In the genomic region with DNA sequence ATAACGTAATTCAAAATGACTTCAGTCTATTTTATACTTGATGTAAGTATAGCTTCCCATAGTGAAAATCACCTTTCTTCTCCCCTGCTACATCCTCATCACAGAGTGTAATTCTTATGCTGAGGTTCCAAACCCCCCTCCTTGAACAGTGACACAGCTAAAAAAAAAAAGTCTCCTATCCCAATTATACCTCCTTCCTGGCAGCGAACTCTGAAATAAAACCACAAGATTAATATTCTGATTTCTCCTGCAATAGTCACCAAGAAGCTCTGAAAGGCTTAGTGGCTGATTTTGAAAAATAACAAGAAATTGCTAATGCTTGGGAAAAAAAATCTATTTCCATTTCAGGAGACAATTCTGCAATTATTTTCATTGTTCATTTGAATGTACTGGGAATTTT, we compare ENCODE assay signal across 20 cellular contexts. TPM values are rescaled to one million over a fixed set of nuclear protein-coding genes. Genes with fewer than 3 reads are reported as not detected.
A peak's percentile ranks its signal among the peaks of the same experiment; 100 is the strongest.
DNase-seq lines count a peak whose midpoint lies in the region; ATAC-seq and TF ChIP-seq lines count a peak whose summit lies in the region.
"Had no signal": no experiment of that assay in that cellular context is flagged by ENCODE, and none has a peak within 500 bp of the region (broad histone marks: within the 10 kb centered on the region; RNA-seq: fewer than 3 reads in every experiment).

No MANE protein-coding gene starts in this region.

- peak overlapping the region; percentile 71 for H3K27ac ChIP-seq in left ventricle myocardium inferior (replicated peaks)
- H3K27ac ChIP-seq: skin epidermis had no signal

- no peak overlapping the region for H3K4me3 Mint-ChIP-seq in chondrocyte (ENCODE audit: unreplicated experiment)
- no peak overlapping the region for H3K4me3 Mint-ChIP-seq in nephron
- H3K4me3 Mint-ChIP-seq: naive thymus-derived CD4-positive, alpha-beta T cell; stimulated activated naive CD8-positive, alpha-beta T cell treated with anti-CD3 and anti-CD28 coated beads, Interleukin-15, Interleukin-2, amounts not matched to agents 100 ng/mL and 50 ng/mL, for 24 hours had no signal

- peaks cover 6% of the 10 kb centered on the region for H3K36me3 ChIP-seq in left ventricle myocardium inferior

- H3K27ac Mint-ChIP-seq in chondrocyte (ENCODE audit: unreplicated experiment) (peak overlapping the region; percentile 57), nephron (peak overlapping the region; percentile 4 to 42 (median 14))
- H3K27ac Mint-ChIP-seq: naive thymus-derived CD4-positive, alpha-beta T cell; stimulated activated naive CD8-positive, alpha-beta T cell treated with anti-CD3 and anti-CD28 coated beads, Interleukin-15, Interleukin-2, amounts not matched to agents 100 ng/mL and 50 ng/mL, for 24 hours had no signal

- H3K9me3 Mint-ChIP-seq in chondrocyte (ENCODE audit: low read depth) (no peaks in the 10 kb centered on the region), nephron (no peaks in the 10 kb centered on the region)
- H3K9me3 Mint-ChIP-seq: naive thymus-derived CD4-positive, alpha-beta T cell; stimulated activated naive CD8-positive, alpha-beta T cell treated with anti-CD3 and anti-CD28 coated beads, Interleukin-15, Interleukin-2, amounts not matched to agents 100 ng/mL and 50 ng/mL, for 24 hours had no signal

- H3K27me3 Mint-ChIP-seq in chondrocyte (ENCODE audit: low read depth) (no peaks in the 10 kb centered on the region), nephron (ENCODE audit: low read depth) (no peaks in the 10 kb centered on the region)

- peaks cover 59% of the 10 kb centered on the region for H3K4me1 Mint-ChIP-seq in chondrocyte (ENCODE audit: low read depth)
- peaks cover 38% of the 10 kb centered on the region for H3K4me1 Mint-ChIP-seq in nephron

- peaks cover 71% of the 10 kb centered on the region for H3K4me1 ChIP-seq in left ventricle myocardium inferior

- ATAC-seq in Right ventricle myocardium inferior (no peak), GM19463 (IDR thresholded peaks at IDR 0.05; ENCODE audit: unreplicated experiment) (no peak), HG03280 (IDR thresholded peaks at IDR 0.05; ENCODE audit: unreplicated experiment) (no peak)

- intact Hi-C loops in left ventricle myocardium inferior (cut with micrococcal nuclease) (no loop called here), Right ventricle myocardium inferior (cut with DNase I) (loop anchor here (10.0 kb wide), 1 partner anchor 706 kb away; no protein-coding TSS in a partner anchor)

- DNase-seq in left ventricle myocardium inferior (no peak), Right ventricle myocardium inferior (ENCODE audit: missing footprints) (no peak), chondrocyte (ENCODE audit: low spot score) (no peak), GM10266 (ENCODE audit: extremely low spot score) (no peak)
- no peak for DNase-seq in activated T-cell treated with anti-CD3 and anti-CD28 coated beads, Interleukin-2, amount 50 U/mL, for 48 hours
- DNase-seq: activated CD4-positive, alpha-beta T cell treated with anti-CD3 and anti-CD28 coated beads, Interleukin-2, amount 50 U/mL, for 1 hour; activated CD8-positive, alpha-beta memory T cell treated with anti-CD3 and anti-CD28 coated beads, Interleukin-2, amount 50 U/mL, for 48 hours; activated gamma-delta T cell; central memory CD4-positive, alpha-beta T cell; islet precursor cell; mammary epithelial cell; naive thymus-derived CD4-positive, alpha-beta T cell; NCI-H1105; NCI-H2081 treated with DMSO at 0.1 percent for 48 hours; stimulated activated CD4-positive, alpha-beta T cell treated with anti-CD3 and anti-CD28 coated beads, Interleukin-2, amount 100 ng/mL, for 48 hours had no signal

- TF ChIP-seq CTCF in left ventricle myocardium inferior (IDR thresholded peaks at IDR 0.05; ENCODE audit: borderline replicate concordance) (no peak), chondrocyte (IDR thresholded peaks at IDR 0.05) (no peak), nephron (IDR thresholded peaks at IDR 0.05; ENCODE audit: unreplicated experiment in 3 of 3) (no peak), GM10266 (IDR thresholded peaks at IDR 0.05; ENCODE audit: control insufficient read depth, insufficient read depth, low read depth, missing control alignments) (no peak)

- H3K4me3 ChIP-seq in left ventricle myocardium inferior: no peak overlapping the region
- H3K4me3 ChIP-seq: skin epidermis had no signal

- H3K36me3 Mint-ChIP-seq in chondrocyte (ENCODE audit: low read depth) (peaks cover 4% of the 10 kb centered on the region), nephron (ENCODE audit: low read depth) (peaks cover 57% of the 10 kb centered on the region)

- H3K9me3 ChIP-seq in left ventricle myocardium inferior (replicated peaks): no peaks in the 10 kb centered on the region

- no peaks in the 10 kb centered on the region for H3K27me3 ChIP-seq in left ventricle myocardium inferior (ENCODE audit: low read depth)

RNA-seq across cellular contexts. Expression of a gene that starts 36.3 kb away (rescaled TPM):
- total RNA-seq in left ventricle myocardium inferior (10.1 TPM), Right ventricle myocardium inferior (9.6 TPM), chondrocyte (36.6 to 54.2 TPM (median 37.1 TPM) in 3 replicates)
